In genomic region chr2:135011633-135012032, GRCh38 we compare ENCODE assay signal across 12 cellular contexts. TPM values are rescaled to one million over a fixed set of nuclear protein-coding genes. Genes with fewer than 3 reads are reported as not detected.
"Had no signal": no experiment of that assay in that cellular context is flagged by ENCODE, and none has a peak within 500 bp of the region (broad histone marks: within the 10 kb centered on the region; RNA-seq: fewer than 3 reads in every experiment).

No MANE protein-coding gene starts in this region.

- H3K4me2 ChIP-seq: GM23338 had no signal

- H3K36me3 ChIP-seq: HAP-1 had no signal

- FAIRE-seq: H1, H54 had no signal

- H3K4me3 ChIP-seq: GM23248, GM23338, HAP-1 had no signal

- DNase-seq: GM23248, GOT3, H7, H9, HCEC 1CT, HFFc6 had no signal

- H2AFZ ChIP-seq: GM23248, GM23338 had no signal

- H3K9ac ChIP-seq: GM23248 had no signal

- H3K27ac ChIP-seq: GM23248 had no signal

- ATAC-seq: GM23338, HCT116 had no signal

- H3K4me1 ChIP-seq: HAP-1 had no signal

RNA-seq across cellular contexts. Expression of gene MAP3K19, which starts 35.6 kb away (rescaled TPM):
- total RNA-seq: GM23248, GM23338, H1, H4, H7, H9, HFFc6 had no signal
- polyA plus RNA-seq: GM23248, GM23338, H1 had no signal
